ENCODE assay signal across 1 cellular context in genomic region chr12:68012712-68013111, GRCh38.
TF ChIP-seq lines count a peak whose summit lies in the region.

No MANE protein-coding gene starts in this region.

TF ChIP-seq in GM12878, 131 proteins besides CTCF, POLR2A, EP300 and RAD21:
- TF ChIP-seq ZNF592 (IDR thresholded peaks at IDR 0.05) (no peak), IRF4 (IDR thresholded peaks at IDR 0.05; ENCODE audit: low read depth, low read length) (no peak), HDGF (IDR thresholded peaks at IDR 0.05) (no peak), FOXM1 (IDR thresholded peaks at IDR 0.05; ENCODE audit: low read depth, low read length) (no peak), ZBED1 (IDR thresholded peaks at IDR 0.05; ENCODE audit: borderline replicate concordance) (no peak), MEF2B (IDR thresholded peaks at IDR 0.05; ENCODE audit: partially characterized antibody, poor library complexity, severe bottlenecking) (peak; percentile 87), NR2F1 (conservative IDR thresholded peaks at IDR 0.05) (no peak), MEF2A (IDR thresholded peaks at IDR 0.05; ENCODE audit: insufficient read depth, low read depth, low read length) (no peak)
- TF ChIP-seq, protein P1, sequence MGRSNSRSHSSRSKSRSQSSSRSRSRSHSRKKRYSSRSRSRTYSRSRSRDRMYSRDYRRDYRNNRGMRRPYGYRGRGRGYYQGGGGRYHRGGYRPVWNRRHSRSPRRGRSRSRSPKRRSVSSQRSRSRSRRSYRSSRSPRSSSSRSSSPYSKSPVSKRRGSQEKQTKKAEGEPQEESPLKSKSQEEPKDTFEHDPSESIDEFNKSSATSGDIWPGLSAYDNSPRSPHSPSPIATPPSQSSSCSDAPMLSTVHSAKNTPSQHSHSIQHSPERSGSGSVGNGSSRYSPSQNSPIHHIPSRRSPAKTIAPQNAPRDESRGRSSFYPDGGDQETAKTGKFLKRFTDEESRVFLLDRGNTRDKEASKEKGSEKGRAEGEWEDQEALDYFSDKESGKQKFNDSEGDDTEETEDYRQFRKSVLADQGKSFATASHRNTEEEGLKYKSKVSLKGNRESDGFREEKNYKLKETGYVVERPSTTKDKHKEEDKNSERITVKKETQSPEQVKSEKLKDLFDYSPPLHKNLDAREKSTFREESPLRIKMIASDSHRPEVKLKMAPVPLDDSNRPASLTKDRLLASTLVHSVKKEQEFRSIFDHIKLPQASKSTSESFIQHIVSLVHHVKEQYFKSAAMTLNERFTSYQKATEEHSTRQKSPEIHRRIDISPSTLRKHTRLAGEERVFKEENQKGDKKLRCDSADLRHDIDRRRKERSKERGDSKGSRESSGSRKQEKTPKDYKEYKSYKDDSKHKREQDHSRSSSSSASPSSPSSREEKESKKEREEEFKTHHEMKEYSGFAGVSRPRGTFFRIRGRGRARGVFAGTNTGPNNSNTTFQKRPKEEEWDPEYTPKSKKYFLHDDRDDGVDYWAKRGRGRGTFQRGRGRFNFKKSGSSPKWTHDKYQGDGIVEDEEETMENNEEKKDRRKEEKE (IDR thresholded peaks at IDR 0.05): no peak
